Comparison of ENCODE assay signal across 9 cellular contexts in genomic region chrX:46376246-46376885, GRCh38.
DNase-seq lines count a peak whose midpoint lies in the region; ATAC-seq, FAIRE-seq and TF ChIP-seq lines count a peak whose summit lies in the region.
"Had no signal": no experiment of that assay in that cellular context is flagged by ENCODE, and none has a peak within 500 bp of the region (broad histone marks: within the 10 kb centered on the region; RNA-seq: fewer than 3 reads in every experiment).

No MANE protein-coding gene starts in this region.

- H3K36me3 Mint-ChIP-seq in activated naive CD8-positive, alpha-beta T cell treated with anti-CD3 and anti-CD28 coated beads, Interleukin-2, amount 50 U/mL, for 24 hours (ENCODE audit: low read depth): no peaks in the 10 kb centered on the region
- H3K36me3 Mint-ChIP-seq in stimulated activated effector memory CD8-positive, alpha-beta T cell treated with anti-CD3 and anti-CD28 coated beads, Interleukin-12 subunit alpha, Interleukin-12 subunit beta, amount 100 ng/mL, for 72 hours: no peaks in the 10 kb centered on the region

- peaks cover 12% of the 10 kb centered on the region for H3K4me1 Mint-ChIP-seq in activated naive CD8-positive, alpha-beta T cell treated with anti-CD3 and anti-CD28 coated beads, Interleukin-2, amount 50 U/mL, for 24 hours
- peaks cover 2% of the 10 kb centered on the region for H3K4me1 Mint-ChIP-seq in stimulated activated effector memory CD8-positive, alpha-beta T cell treated with anti-CD3 and anti-CD28 coated beads, Interleukin-12 subunit alpha, Interleukin-12 subunit beta, amount 100 ng/mL, for 72 hours

- no peaks in the 10 kb centered on the region for H3K27me3 Mint-ChIP-seq in activated naive CD8-positive, alpha-beta T cell treated with anti-CD3 and anti-CD28 coated beads, Interleukin-2, amount 50 U/mL, for 24 hours

- no peak for DNase-seq in GM10266 (ENCODE audit: extremely low spot score)
- peak; percentile 61 for DNase-seq in NCI-H748 (lab: John Stamatoyannopoulos, UW; ENCODE audit: unreplicated experiment)
- DNase-seq in activated naive CD8-positive, alpha-beta T cell treated with anti-CD3 and anti-CD28 coated beads, Interleukin-2, amount 50 U/mL, for 24 hours: peak; percentile 13
- DNase-seq in iPS-NIHi7 (ENCODE audit: extremely low spot score): peak; percentile 76
- no peak for DNase-seq in stimulated activated effector memory CD8-positive, alpha-beta T cell treated with anti-CD3 and anti-CD28 coated beads, Interleukin-12 subunit alpha, Interleukin-12 subunit beta, amount 100 ng/mL, for 72 hours (ENCODE audit: low spot score in 2 of 2)

- peak; percentile 52 for FAIRE-seq in A204.1 (lab: Jason Lieb, UNC)
- FAIRE-seq: frontal cortex had no signal

- ATAC-seq in activated naive CD8-positive, alpha-beta T cell treated with anti-CD3 and anti-CD28 coated beads, Interleukin-2, amount 50 U/mL, for 24 hours: peak; percentile 91
- peak; percentile 65 for ATAC-seq in stimulated activated effector memory CD8-positive, alpha-beta T cell treated with anti-CD3 and anti-CD28 coated beads, Interleukin-12 subunit alpha, Interleukin-12 subunit beta, amount 100 ng/mL, for 72 hours
- ATAC-seq in GM18520 (IDR thresholded peaks at IDR 0.05; ENCODE audit: unreplicated experiment): no peak
- ATAC-seq in GM21529 (IDR thresholded peaks at IDR 0.05; ENCODE audit: unreplicated experiment): no peak

- H3K27ac Mint-ChIP-seq in activated naive CD8-positive, alpha-beta T cell treated with anti-CD3 and anti-CD28 coated beads, Interleukin-2, amount 50 U/mL, for 24 hours: no peak overlapping the region
- no peak overlapping the region for H3K27ac Mint-ChIP-seq in stimulated activated effector memory CD8-positive, alpha-beta T cell treated with anti-CD3 and anti-CD28 coated beads, Interleukin-12 subunit alpha, Interleukin-12 subunit beta, amount 100 ng/mL, for 72 hours

- TF ChIP-seq CTCF in GM10266 (IDR thresholded peaks at IDR 0.05; ENCODE audit: control insufficient read depth, insufficient read depth, low read depth, missing control alignments): peak; percentile 22

- no peaks in the 10 kb centered on the region for H3K9me3 Mint-ChIP-seq in activated naive CD8-positive, alpha-beta T cell treated with anti-CD3 and anti-CD28 coated beads, Interleukin-2, amount 50 U/mL, for 24 hours
- no peaks in the 10 kb centered on the region for H3K9me3 Mint-ChIP-seq in stimulated activated effector memory CD8-positive, alpha-beta T cell treated with anti-CD3 and anti-CD28 coated beads, Interleukin-12 subunit alpha, Interleukin-12 subunit beta, amount 100 ng/mL, for 72 hours

- no peak overlapping the region for H3K4me3 Mint-ChIP-seq in activated naive CD8-positive, alpha-beta T cell treated with anti-CD3 and anti-CD28 coated beads, Interleukin-2, amount 50 U/mL, for 24 hours
- H3K4me3 Mint-ChIP-seq in stimulated activated effector memory CD8-positive, alpha-beta T cell treated with anti-CD3 and anti-CD28 coated beads, Interleukin-12 subunit alpha, Interleukin-12 subunit beta, amount 100 ng/mL, for 72 hours: no peak overlapping the region

Comparison
In these comparisons a context has a peak if more than half of its experiments do, and no peak if none do; other contexts are left out.
1. DNase-seq: peak in NCI-H748 (single experiment), activated naive CD8-positive, alpha-beta T cell treated with anti-CD3 and anti-CD28 coated beads, Interleukin-2, amount 50 U/mL, for 24 hours (single experiment) and iPS-NIHi7 (single experiment); none in GM10266 (single experiment) and stimulated activated effector memory CD8-positive, alpha-beta T cell treated with anti-CD3 and anti-CD28 coated beads, Interleukin-12 subunit alpha, Interleukin-12 subunit beta, amount 100 ng/mL, for 72 hours (0 of 2).
2. ATAC-seq: peak in activated naive CD8-positive, alpha-beta T cell treated with anti-CD3 and anti-CD28 coated beads, Interleukin-2, amount 50 U/mL, for 24 hours (single experiment) and stimulated activated effector memory CD8-positive, alpha-beta T cell treated with anti-CD3 and anti-CD28 coated beads, Interleukin-12 subunit alpha, Interleukin-12 subunit beta, amount 100 ng/mL, for 72 hours (single experiment); none in GM18520 (single experiment) and GM21529 (single experiment).